In genomic region chr7:107167483-107168232, GRCh38 we compare ENCODE assay signal across 8 cellular contexts. TPM values are rescaled to one million over a fixed set of nuclear protein-coding genes. Genes with fewer than 3 reads are reported as not detected.
A peak's percentile ranks its signal among the peaks of the same experiment; 100 is the strongest.
DNase-seq lines count a peak whose midpoint lies in the region; ATAC-seq and TF ChIP-seq lines count a peak whose summit lies in the region.

No MANE protein-coding gene starts in this region.

- H3K27me3 ChIP-seq in esophagus muscularis mucosa (no peaks in the 10 kb centered on the region), muscle layer of duodenum (ENCODE audit: low read depth, low read length) (no peaks in the 10 kb centered on the region)

- H3K27ac ChIP-seq in esophagus muscularis mucosa (replicated peaks in 1 of 4) (peak overlapping the region; percentile 89 to 100 (median 97)), muscle layer of duodenum (ENCODE audit: low read length) (peak overlapping the region; percentile 99), temporal lobe (ENCODE audit: low read depth, low read length) (peak overlapping the region; percentile 99)

- DNase-seq in Ammon's horn (ENCODE audit: low spot score), result peak; percentile 68
- peak; percentile 87 for DNase-seq in H4 (ENCODE audit: low spot score)
- DNase-seq in NCI-H748 treated with DMSO at 0.1 percent for 48 hours (lab: John Stamatoyannopoulos, UW), result peak; percentile 56
- DNase-seq in activated CD8-positive, alpha-beta T cell treated with anti-CD3 and anti-CD28 coated beads for 36 hours, result peak; percentile 88
- DNase-seq in esophagus muscularis mucosa (ENCODE audit: extremely low spot score), result no peak

- no peaks in the 10 kb centered on the region for H3K27me3 Mint-ChIP-seq in activated CD8-positive, alpha-beta T cell treated with anti-CD3 and anti-CD28 coated beads for 36 hours

- POLR2A ChIA-PET in activated CD8-positive, alpha-beta T cell treated with anti-CD3 and anti-CD28 coated beads for 36 hours (lab: Charles Lee), result interaction anchor here (0.6 to 3.6 kb wide), 11 partner anchors 11 to 883 kb away, joined by 3 to 23 read pairs (median 4); partner anchors contain the start of genes CBLL1, DLD and NAMPT

- CTCF ChIA-PET in activated CD8-positive, alpha-beta T cell treated with anti-CD3 and anti-CD28 coated beads for 36 hours (lab: Charles Lee), result interaction anchor here (0.6 to 1.7 kb wide), 5 partner anchors 15 to 544 kb away, joined by 3 to 4 read pairs (median 3); no protein-coding TSS in a partner anchor

- H3K36me3 ChIP-seq in esophagus muscularis mucosa (peaks cover 0 to 4% (median 0%) of the 10 kb centered on the region in 4 donors), muscle layer of duodenum (ENCODE audit: control insufficient read depth in 1 of 2, insufficient read depth in 2 of 2, low read length in 2 of 2) (peaks cover 0 to 25% of the 10 kb centered on the region in 2 donors)

- H3K9me3 ChIP-seq in esophagus muscularis mucosa (no peaks in the 10 kb centered on the region), muscle layer of duodenum (ENCODE audit: control insufficient read depth in 1 of 2, low read length in 2 of 2) (no peaks in the 10 kb centered on the region)

- peak overlapping the region; percentile 66 to 99 (median 95) for H3K4me3 ChIP-seq in esophagus muscularis mucosa
- H3K4me3 ChIP-seq in muscle layer of duodenum (ENCODE audit: low read depth in 1 of 2, low read length in 2 of 2), result peak overlapping the region; percentile 70 to 87

- H3K4me3 Mint-ChIP-seq in activated CD8-positive, alpha-beta T cell treated with anti-CD3 and anti-CD28 coated beads for 36 hours, result peak overlapping the region; percentile 90

- H3K4me1 ChIP-seq in esophagus muscularis mucosa (peaks cover 24 to 33% (median 27%) of the 10 kb centered on the region in 4 donors), muscle layer of duodenum (ENCODE audit: control insufficient read depth in 1 of 2, insufficient read depth in 2 of 2, low read length in 2 of 2) (peaks cover 0 to 18% of the 10 kb centered on the region in 2 donors)

- H3K9me3 Mint-ChIP-seq in activated CD8-positive, alpha-beta T cell treated with anti-CD3 and anti-CD28 coated beads for 36 hours, result no peaks in the 10 kb centered on the region

- 0% methylated on average over 15 of the region's 15 CpGs for WGBS in esophagus muscularis mucosa

- intact Hi-C loops in activated CD8-positive, alpha-beta T cell treated with anti-CD3 and anti-CD28 coated beads for 36 hours (cut with micrococcal nuclease), result loop anchor here (5.0 kb wide), 2 partner anchors 295 to 505 kb away; partner anchors contain the start of gene CCDC71L
- intact Hi-C loops in esophagus muscularis mucosa (cut with DNase I), result no loop called here

- peak; percentile 3 for ATAC-seq in activated CD8-positive, alpha-beta T cell treated with anti-CD3 and anti-CD28 coated beads for 36 hours
- ATAC-seq in HG03175 (IDR thresholded peaks at IDR 0.05; ENCODE audit: unreplicated experiment), result no peak

- peaks cover 12% of the 10 kb centered on the region for H3K4me1 Mint-ChIP-seq in activated CD8-positive, alpha-beta T cell treated with anti-CD3 and anti-CD28 coated beads for 36 hours (ENCODE audit: low read depth)

- no peak for TF ChIP-seq EP300 in esophagus muscularis mucosa (IDR thresholded peaks at IDR 0.05)

- no peak for TF ChIP-seq CTCF in activated CD8-positive, alpha-beta T cell treated with anti-CD3 and anti-CD28 coated beads for 36 hours (IDR thresholded peaks at IDR 0.05)
- TF ChIP-seq CTCF in esophagus muscularis mucosa (IDR thresholded peaks at IDR 0.05), result peak; percentile 30 to 61 (median 45)

- H3K27ac Mint-ChIP-seq in activated CD8-positive, alpha-beta T cell treated with anti-CD3 and anti-CD28 coated beads for 36 hours, result peak overlapping the region; percentile 99

- no peak for TF ChIP-seq POLR2A in esophagus muscularis mucosa (IDR thresholded peaks at IDR 0.05; ENCODE audit: low read depth)

- H3K36me3 Mint-ChIP-seq in activated CD8-positive, alpha-beta T cell treated with anti-CD3 and anti-CD28 coated beads for 36 hours (ENCODE audit: low read depth), result peaks cover 6% of the 10 kb centered on the region

RNA-seq across cellular contexts. Expression of gene HBP1, which starts 1.1 kb away (rescaled TPM):
- 69.8 and 72.4 TPM in 2 replicates for total RNA-seq in H4 (2014; rRNA removed; shearing (Covaris generic))
- total RNA-seq in activated CD8-positive, alpha-beta T cell treated with anti-CD3 and anti-CD28 coated beads for 36 hours, result 10 to 100 TPM; 23.8 to 30.5 TPM
- total RNA-seq in esophagus muscularis mucosa, result 100 to 1,000 TPM in 3 of 4 donors, 10 to 100 TPM in 1; 60.4 to 113 (median 110) TPM
- 46.7 TPM for total RNA-seq in temporal lobe
